1 cellular context compared by ENCODE assay signal in the genomic region with DNA sequence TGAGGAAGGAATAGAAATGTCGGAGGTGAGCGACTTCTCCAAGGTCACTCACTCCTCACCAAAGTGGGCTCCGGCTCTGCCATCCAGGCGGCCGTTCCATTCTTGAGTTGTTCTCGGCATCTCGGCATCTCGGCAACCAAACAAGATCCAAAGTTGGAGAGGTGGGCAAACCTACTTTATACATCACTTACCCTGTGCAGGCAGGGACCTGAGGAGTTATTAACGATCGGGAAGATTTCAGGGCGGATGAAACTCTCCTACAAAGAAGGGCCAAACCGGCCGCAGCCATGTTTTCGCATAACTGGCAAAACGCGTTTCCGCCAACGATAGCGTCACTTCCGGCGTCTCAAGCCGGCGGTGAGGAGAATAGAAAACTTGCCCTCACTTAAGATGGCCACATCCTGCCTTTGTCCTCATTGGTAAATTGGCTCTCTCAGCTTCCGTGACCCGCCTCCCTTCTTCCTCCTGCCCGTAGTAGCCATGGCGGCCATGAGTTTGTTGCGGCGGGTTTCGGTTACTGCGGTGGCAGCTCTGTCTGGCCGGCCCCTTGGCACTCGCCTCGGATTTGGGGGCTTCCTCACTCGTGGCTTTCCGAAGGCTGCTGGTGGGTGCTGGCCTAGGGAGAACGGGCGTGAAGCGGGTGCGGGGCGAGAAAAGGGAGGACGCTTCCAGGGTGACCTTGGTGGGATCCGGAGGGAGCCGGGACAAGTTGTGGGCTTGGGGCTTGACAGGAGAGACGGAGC.
TF ChIP-seq lines count a peak whose summit lies in the region.

A gene (minus strand): TSS at position 303 of the 743 bp plus-strand sequence. CDS start 14 bp downstream, at position 289.
A gene (plus strand): TSS at position 459 of the 743 bp plus-strand sequence. CDS start 22 bp downstream, at position 481.

TF ChIP-seq in GM12878, 131 proteins besides CTCF, POLR2A, EP300 and RAD21 (continued from another document):
- TF ChIP-seq, protein P1, sequence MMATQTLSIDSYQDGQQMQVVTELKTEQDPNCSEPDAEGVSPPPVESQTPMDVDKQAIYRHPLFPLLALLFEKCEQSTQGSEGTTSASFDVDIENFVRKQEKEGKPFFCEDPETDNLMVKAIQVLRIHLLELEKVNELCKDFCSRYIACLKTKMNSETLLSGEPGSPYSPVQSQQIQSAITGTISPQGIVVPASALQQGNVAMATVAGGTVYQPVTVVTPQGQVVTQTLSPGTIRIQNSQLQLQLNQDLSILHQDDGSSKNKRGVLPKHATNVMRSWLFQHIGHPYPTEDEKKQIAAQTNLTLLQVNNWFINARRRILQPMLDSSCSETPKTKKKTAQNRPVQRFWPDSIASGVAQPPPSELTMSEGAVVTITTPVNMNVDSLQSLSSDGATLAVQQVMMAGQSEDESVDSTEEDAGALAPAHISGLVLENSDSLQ (IDR thresholded peaks at IDR 0.05), result peak; percentile 20; the same call in 1 of the 2 replicates
- TF ChIP-seq MXI1 (IDR thresholded peaks at IDR 0.05; ENCODE audit: low read depth, low read length) (peak; percentile 61; the same call in 1 of the 2 replicates), CREM (IDR thresholded peaks at IDR 0.05; ENCODE audit: low read depth) (peak; percentile 97), MYB (IDR thresholded peaks at IDR 0.05; ENCODE audit: borderline replicate concordance, low read depth, low read length) (no peak), WRNIP1 (IDR thresholded peaks at IDR 0.05; ENCODE audit: borderline replicate concordance, low read depth, low read length) (no peak), SMARCA5 (IDR thresholded peaks at IDR 0.05) (0 out of 2 replicates have a peak, but pooled peaks have one; percentile 11), NR2C1 (IDR thresholded peaks at IDR 0.05) (peak; percentile 75), IKZF1 (conservative IDR thresholded peaks at IDR 0.05) (peak; percentile 78; the same call in 1 of the 2 replicates), STAT1 (conservative IDR thresholded peaks at IDR 0.05) (peak; percentile 24; the same call in 1 of the 2 replicates), POLR2AphosphoS2 (IDR thresholded peaks at IDR 0.05; ENCODE audit: low read depth, low read length) (peak; percentile 57; the same call in 1 of the 2 replicates), GABPA (IDR thresholded peaks at IDR 0.05; ENCODE audit: low read depth) (peak; percentile 98), PAX8 (IDR thresholded peaks at IDR 0.05) (peak; percentile 83; the same call in 1 of the 2 replicates), KAT2A (conservative IDR thresholded peaks at IDR 0.05; ENCODE audit: control insufficient read depth, low read depth, low read length) (no peak), SIX5 (IDR thresholded peaks at IDR 0.05; ENCODE audit: low read depth, low read length, severe bottlenecking) (peak; percentile 77), SP1 (IDR thresholded peaks at IDR 0.05; ENCODE audit: low read depth, low read length) (peak; percentile 50), POU2F2 (IDR thresholded peaks at IDR 0.05; ENCODE audit: borderline replicate concordance, low read depth, low read length) (peak; percentile 43; the same call in 2 of the 3 replicates), BHLHE40 (IDR thresholded peaks at IDR 0.05; ENCODE audit: borderline replicate concordance in 1 of 2, low read depth in 2 of 2, low read length in 1 of 2) (peak; percentile 6 to 54; a peak in 2 of 4 replicates), YY1 (IDR thresholded peaks at IDR 0.05; ENCODE audit: low read depth, low read length) (peak; percentile 100), IKZF2 (IDR thresholded peaks at IDR 0.05) (0 out of 4 replicates have a peak, but pooled peaks of 1 of the 2 experiments have one; percentile 35), BCL11A (IDR thresholded peaks at IDR 0.05; ENCODE audit: low read depth, low read length) (no peak), MTA3 (IDR thresholded peaks at IDR 0.05; ENCODE audit: borderline replicate concordance, low read length) (no peak), CREB1 (IDR thresholded peaks at IDR 0.05; ENCODE audit: low read depth) (peak; percentile 97), EGR1 (IDR thresholded peaks at IDR 0.05; ENCODE audit: borderline replicate concordance in 1 of 2, low read depth in 2 of 2, low read length in 2 of 2) (peak in 1 of 2 experiments; percentile 26; a peak in 1 of 3 replicates), JUND (IDR thresholded peaks at IDR 0.05; ENCODE audit: low read depth, low read length) (no peak), RELA (IDR thresholded peaks at IDR 0.05; ENCODE audit: borderline replicate concordance, partially characterized antibody) (peak; percentile 45), RUNX3 (IDR thresholded peaks at IDR 0.05; ENCODE audit: low read length) (peak; percentile 76), CHD2 (IDR thresholded peaks at IDR 0.05; ENCODE audit: borderline replicate concordance, low read depth, low read length) (peak; percentile 71; the same call in 1 of the 2 replicates), ZSCAN29 (IDR thresholded peaks at IDR 0.05) (no peak)
- TF ChIP-seq, protein P2, sequence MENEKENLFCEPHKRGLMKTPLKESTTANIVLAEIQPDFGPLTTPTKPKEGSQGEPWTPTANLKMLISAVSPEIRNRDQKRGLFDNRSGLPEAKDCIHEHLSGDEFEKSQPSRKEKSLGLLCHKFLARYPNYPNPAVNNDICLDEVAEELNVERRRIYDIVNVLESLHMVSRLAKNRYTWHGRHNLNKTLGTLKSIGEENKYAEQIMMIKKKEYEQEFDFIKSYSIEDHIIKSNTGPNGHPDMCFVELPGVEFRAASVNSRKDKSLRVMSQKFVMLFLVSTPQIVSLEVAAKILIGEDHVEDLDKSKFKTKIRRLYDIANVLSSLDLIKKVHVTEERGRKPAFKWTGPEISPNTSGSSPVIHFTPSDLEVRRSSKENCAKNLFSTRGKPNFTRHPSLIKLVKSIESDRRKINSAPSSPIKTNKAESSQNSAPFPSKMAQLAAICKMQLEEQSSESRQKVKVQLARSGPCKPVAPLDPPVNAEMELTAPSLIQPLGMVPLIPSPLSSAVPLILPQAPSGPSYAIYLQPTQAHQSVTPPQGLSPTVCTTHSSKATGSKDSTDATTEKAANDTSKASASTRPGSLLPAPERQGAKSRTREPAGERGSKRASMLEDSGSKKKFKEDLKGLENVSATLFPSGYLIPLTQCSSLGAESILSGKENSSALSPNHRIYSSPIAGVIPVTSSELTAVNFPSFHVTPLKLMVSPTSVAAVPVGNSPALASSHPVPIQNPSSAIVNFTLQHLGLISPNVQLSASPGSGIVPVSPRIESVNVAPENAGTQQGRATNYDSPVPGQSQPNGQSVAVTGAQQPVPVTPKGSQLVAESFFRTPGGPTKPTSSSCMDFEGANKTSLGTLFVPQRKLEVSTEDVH (IDR thresholded peaks at IDR 0.05; ENCODE audit: low read depth, partially characterized antibody), result peak; percentile 77
- TF ChIP-seq, protein P3, sequence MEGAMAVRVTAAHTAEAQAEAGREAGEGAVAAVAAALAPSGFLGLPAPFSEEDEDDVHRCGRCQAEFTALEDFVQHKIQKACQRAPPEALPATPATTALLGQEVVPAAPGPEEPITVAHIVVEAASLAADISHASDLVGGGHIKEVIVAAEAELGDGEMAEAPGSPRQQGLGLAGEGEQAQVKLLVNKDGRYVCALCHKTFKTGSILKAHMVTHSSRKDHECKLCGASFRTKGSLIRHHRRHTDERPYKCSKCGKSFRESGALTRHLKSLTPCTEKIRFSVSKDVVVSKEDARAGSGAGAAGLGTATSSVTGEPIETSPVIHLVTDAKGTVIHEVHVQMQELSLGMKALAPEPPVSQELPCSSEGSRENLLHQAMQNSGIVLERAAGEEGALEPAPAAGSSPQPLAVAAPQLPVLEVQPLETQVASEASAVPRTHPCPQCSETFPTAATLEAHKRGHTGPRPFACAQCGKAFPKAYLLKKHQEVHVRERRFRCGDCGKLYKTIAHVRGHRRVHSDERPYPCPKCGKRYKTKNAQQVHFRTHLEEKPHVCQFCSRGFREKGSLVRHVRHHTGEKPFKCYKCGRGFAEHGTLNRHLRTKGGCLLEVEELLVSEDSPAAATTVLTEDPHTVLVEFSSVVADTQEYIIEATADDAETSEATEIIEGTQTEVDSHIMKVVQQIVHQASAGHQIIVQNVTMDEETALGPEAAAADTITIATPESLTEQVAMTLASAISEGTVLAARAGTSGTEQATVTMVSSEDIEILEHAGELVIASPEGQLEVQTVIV (IDR thresholded peaks at IDR 0.05; ENCODE audit: borderline replicate concordance, partially characterized antibody), result peak; percentile 56
- TF ChIP-seq, protein P4, sequence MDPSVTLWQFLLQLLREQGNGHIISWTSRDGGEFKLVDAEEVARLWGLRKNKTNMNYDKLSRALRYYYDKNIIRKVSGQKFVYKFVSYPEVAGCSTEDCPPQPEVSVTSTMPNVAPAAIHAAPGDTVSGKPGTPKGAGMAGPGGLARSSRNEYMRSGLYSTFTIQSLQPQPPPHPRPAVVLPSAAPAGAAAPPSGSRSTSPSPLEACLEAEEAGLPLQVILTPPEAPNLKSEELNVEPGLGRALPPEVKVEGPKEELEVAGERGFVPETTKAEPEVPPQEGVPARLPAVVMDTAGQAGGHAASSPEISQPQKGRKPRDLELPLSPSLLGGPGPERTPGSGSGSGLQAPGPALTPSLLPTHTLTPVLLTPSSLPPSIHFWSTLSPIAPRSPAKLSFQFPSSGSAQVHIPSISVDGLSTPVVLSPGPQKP (IDR thresholded peaks at IDR 0.05; ENCODE audit: low read depth, low read length), result peak; percentile 62
- TF ChIP-seq, protein P5, sequence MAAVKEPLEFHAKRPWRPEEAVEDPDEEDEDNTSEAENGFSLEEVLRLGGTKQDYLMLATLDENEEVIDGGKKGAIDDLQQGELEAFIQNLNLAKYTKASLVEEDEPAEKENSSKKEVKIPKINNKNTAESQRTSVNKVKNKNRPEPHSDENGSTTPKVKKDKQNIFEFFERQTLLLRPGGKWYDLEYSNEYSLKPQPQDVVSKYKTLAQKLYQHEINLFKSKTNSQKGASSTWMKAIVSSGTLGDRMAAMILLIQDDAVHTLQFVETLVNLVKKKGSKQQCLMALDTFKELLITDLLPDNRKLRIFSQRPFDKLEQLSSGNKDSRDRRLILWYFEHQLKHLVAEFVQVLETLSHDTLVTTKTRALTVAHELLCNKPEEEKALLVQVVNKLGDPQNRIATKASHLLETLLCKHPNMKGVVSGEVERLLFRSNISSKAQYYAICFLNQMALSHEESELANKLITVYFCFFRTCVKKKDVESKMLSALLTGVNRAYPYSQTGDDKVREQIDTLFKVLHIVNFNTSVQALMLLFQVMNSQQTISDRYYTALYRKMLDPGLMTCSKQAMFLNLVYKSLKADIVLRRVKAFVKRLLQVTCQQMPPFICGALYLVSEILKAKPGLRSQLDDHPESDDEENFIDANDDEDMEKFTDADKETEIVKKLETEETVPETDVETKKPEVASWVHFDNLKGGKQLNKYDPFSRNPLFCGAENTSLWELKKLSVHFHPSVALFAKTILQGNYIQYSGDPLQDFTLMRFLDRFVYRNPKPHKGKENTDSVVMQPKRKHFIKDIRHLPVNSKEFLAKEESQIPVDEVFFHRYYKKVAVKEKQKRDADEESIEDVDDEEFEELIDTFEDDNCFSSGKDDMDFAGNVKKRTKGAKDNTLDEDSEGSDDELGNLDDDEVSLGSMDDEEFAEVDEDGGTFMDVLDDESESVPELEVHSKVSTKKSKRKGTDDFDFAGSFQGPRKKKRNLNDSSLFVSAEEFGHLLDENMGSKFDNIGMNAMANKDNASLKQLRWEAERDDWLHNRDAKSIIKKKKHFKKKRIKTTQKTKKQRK (IDR thresholded peaks at IDR 0.05; ENCODE audit: low read depth, low read length), result 0 out of 2 replicates have a peak, but pooled peaks have one; percentile 16
- TF ChIP-seq, protein P6, sequence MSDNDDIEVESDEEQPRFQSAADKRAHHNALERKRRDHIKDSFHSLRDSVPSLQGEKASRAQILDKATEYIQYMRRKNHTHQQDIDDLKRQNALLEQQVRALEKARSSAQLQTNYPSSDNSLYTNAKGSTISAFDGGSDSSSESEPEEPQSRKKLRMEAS (IDR thresholded peaks at IDR 0.05; ENCODE audit: low read depth, low read length), result peak; percentile 36; the same call in 1 of the 2 replicates
- TF ChIP-seq, protein P7, sequence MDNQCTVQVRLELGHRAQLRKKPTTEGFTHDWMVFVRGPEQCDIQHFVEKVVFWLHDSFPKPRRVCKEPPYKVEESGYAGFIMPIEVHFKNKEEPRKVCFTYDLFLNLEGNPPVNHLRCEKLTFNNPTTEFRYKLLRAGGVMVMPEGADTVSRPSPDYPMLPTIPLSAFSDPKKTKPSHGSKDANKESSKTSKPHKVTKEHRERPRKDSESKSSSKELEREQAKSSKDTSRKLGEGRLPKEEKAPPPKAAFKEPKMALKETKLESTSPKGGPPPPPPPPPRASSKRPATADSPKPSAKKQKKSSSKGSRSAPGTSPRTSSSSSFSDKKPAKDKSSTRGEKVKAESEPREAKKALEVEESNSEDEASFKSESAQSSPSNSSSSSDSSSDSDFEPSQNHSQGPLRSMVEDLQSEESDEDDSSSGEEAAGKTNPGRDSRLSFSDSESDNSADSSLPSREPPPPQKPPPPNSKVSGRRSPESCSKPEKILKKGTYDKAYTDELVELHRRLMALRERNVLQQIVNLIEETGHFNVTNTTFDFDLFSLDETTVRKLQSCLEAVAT (IDR thresholded peaks at IDR 0.05), result peak; percentile 72
- TF ChIP-seq, protein P8, sequence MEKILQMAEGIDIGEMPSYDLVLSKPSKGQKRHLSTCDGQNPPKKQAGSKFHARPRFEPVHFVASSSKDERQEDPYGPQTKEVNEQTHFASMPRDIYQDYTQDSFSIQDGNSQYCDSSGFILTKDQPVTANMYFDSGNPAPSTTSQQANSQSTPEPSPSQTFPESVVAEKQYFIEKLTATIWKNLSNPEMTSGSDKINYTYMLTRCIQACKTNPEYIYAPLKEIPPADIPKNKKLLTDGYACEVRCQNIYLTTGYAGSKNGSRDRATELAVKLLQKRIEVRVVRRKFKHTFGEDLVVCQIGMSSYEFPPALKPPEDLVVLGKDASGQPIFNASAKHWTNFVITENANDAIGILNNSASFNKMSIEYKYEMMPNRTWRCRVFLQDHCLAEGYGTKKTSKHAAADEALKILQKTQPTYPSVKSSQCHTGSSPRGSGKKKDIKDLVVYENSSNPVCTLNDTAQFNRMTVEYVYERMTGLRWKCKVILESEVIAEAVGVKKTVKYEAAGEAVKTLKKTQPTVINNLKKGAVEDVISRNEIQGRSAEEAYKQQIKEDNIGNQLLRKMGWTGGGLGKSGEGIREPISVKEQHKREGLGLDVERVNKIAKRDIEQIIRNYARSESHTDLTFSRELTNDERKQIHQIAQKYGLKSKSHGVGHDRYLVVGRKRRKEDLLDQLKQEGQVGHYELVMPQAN (conservative IDR thresholded peaks at IDR 0.05), result peak; percentile 44
